In the genomic region with DNA sequence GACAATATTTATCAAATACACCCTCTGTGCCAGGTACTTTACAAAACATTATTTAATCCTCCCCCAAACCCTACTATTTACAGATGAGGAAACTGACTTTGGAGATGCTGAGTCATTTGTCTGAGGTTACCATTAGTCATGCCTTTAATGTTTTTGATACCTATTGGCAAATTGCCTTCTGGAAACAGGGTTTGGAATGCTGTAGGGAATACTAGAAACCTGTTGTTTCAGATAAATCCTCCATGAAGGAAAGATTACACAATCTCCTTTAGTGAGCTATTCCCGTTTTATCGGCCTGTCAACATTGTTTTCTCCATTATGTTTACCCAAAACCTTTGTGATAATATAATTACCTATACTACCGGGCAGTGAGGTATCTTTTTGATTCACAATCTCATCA, we compare ENCODE assay signal across 10 cellular contexts.
DNase-seq lines count a peak whose midpoint lies in the region; ATAC-seq and TF ChIP-seq lines count a peak whose summit lies in the region.
"Had no signal": no experiment of that assay in that cellular context is flagged by ENCODE, and none has a peak within 500 bp of the region (broad histone marks: within the 10 kb centered on the region; RNA-seq: fewer than 3 reads in every experiment).

No MANE protein-coding gene starts in this region.

- peaks cover 44% of the 10 kb centered on the region for H3K4me1 Mint-ChIP-seq in type B pancreatic cell (ENCODE audit: unreplicated experiment)

- H3K27ac Mint-ChIP-seq in type B pancreatic cell: peak overlapping the region; percentile 74

- no peak for ATAC-seq in GM21390 (IDR thresholded peaks at IDR 0.05; ENCODE audit: unreplicated experiment)
- no peak for ATAC-seq in GM19328 (IDR thresholded peaks at IDR 0.05; ENCODE audit: unreplicated experiment)

- H3K4me3 Mint-ChIP-seq in type B pancreatic cell: no peak overlapping the region

- no peaks in the 10 kb centered on the region for H3K36me3 Mint-ChIP-seq in type B pancreatic cell

- H3K27me3 Mint-ChIP-seq in type B pancreatic cell: no peaks in the 10 kb centered on the region

- no peak for TF ChIP-seq CTCF in type B pancreatic cell (conservative IDR thresholded peaks at IDR 0.05)

- peak; percentile 6 for DNase-seq in NOMO-1 treated with DMSO at 0.1 percent for 48 hours (lab: John Stamatoyannopoulos, UW; ENCODE audit: unreplicated experiment)
- DNase-seq in NOMO-1 treated with dmso at 0.1 percent for 144 hours (lab: John Stamatoyannopoulos, UW; ENCODE audit: unreplicated experiment): no peak
- DNase-seq in SHP77 (lab: John Stamatoyannopoulos, UW): peak; percentile 30 to 44
- peak; percentile 69 for DNase-seq in fibroblast of peridontal ligament (ENCODE audit: extremely low read depth)
- no peak for DNase-seq in type B pancreatic cell (ENCODE audit: extremely low spot score, unreplicated experiment)
- no peak for DNase-seq in NK-92 treated with Interleukin-12 subunit alpha and Interleukin-12 subunit beta, amount 100 ng/mL, for 24 hours (lab: John Stamatoyannopoulos, UW)
- DNase-seq: activated CD8-positive, alpha-beta memory T cell treated with anti-CD3 and anti-CD28 coated beads, Interleukin-2, amount 50 U/mL, for 4 hours; C1 segment of cervical spinal cord had no signal

- no peaks in the 10 kb centered on the region for H3K9me3 Mint-ChIP-seq in type B pancreatic cell

Comparison
In these comparisons a context has a peak if more than half of its experiments do, and no peak if none do; other contexts are left out.
1. DNase-seq: peak in NOMO-1 treated with DMSO at 0.1 percent for 48 hours (single experiment), SHP77 (2 of 2) and fibroblast of peridontal ligament (single experiment); none in NOMO-1 treated with dmso at 0.1 percent for 144 hours (single experiment), type B pancreatic cell (single experiment) and NK-92 treated with Interleukin-12 subunit alpha and Interleukin-12 subunit beta, amount 100 ng/mL, for 24 hours (single experiment).